17 cellular contexts compared by ENCODE assay signal in the genomic region with DNA sequence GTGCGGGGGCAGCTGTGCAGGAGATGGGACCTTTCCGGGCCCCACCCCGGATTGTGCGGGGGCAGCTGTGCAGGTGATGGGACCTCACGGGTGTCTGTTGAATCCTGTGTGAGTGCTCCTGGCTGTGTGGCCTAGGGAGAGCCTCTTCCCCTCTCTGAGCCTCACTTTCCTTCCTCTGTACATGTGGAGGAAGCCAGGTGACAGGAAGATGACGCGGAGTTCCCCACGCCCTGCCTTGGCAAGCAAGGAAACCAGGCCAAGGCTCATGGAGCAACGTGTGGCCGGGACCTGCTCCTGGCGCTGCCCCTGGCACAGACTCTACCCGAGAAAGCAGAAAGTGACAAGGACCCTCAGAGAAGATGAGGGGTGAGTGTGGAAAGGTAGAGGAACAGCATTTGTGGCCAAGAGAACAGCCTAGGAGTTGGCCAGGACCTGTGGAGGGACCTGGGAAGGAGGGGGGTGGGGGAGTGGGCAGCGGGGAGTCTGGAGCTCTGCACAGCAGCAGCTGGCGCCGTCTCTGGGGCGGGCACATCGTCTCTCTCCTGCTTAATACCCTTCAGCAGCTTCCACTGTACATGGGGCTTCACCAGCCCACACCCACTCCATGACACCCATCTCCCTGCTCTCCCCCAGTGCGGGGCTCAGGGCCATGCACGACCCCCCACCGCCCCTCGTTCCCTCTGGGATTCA. TPM values are rescaled to one million over a fixed set of nuclear protein-coding genes. Genes with fewer than 3 reads are reported as not detected.
A peak's percentile ranks its signal among the peaks of the same experiment; 100 is the strongest.
DNase-seq lines count a peak whose midpoint lies in the region; ATAC-seq and TF ChIP-seq lines count a peak whose summit lies in the region.
"Had no signal": no experiment of that assay in that cellular context is flagged by ENCODE, and none has a peak within 500 bp of the region (broad histone marks: within the 10 kb centered on the region; RNA-seq: fewer than 3 reads in every experiment).

No MANE protein-coding gene starts in this region.

- DNase-seq in G401 (ENCODE audit: low spot score) (peak; percentile 52), adrenal gland (peak; percentile 69 to 87 (median 82)), left colon (no peak), iPS-NIHi11 (ENCODE audit: low spot score) (no peak), OCI-LY7 (ENCODE audit: low spot score) (no peak)
- no peak for DNase-seq in stimulated activated CD4-positive, alpha-beta T cell treated with anti-CD3 and anti-CD28 coated beads, Interleukin-12 subunit alpha, Interleukin-12 subunit beta, amount 100 ng/mL, for 4 hours
- no peak for DNase-seq in activated CD4-positive, alpha-beta T cell treated with anti-CD3 and anti-CD28 coated beads, Interleukin-2, amount 50 U/mL, for 4 hours
- DNase-seq: CD4-positive, CD25-positive, alpha-beta regulatory T cell; GOT3; KBM-7; NCI-H2029; NCI-H2171; NCI-H446; NCI-H748 treated with DMSO at 0.1 percent for 48 hours had no signal

- no peak overlapping the region for H3K27ac ChIP-seq in BLaER1
- H3K27ac ChIP-seq in adrenal gland: peak overlapping the region in 4 of 5 donors; percentile 16 to 83 (median 42)
- H3K27ac ChIP-seq in OCI-LY7 (ENCODE audit: low read depth, low read length, poor library complexity, severe bottlenecking): no peak overlapping the region
- H3K27ac ChIP-seq: HL-60 had no signal

- H2AFZ ChIP-seq in OCI-LY7 (ENCODE audit: low read length): no peak overlapping the region

- WGBS in adrenal gland, 4 donors: 61 to 68% (median 67%) methylated on average over 16 to 21 of the region's 21 CpGs

- in situ Hi-C loops in G401 (cut with HindIII; ENCODE audit: low sequenced_read_pairs): no loop called here

- H3K9me2 ChIP-seq in OCI-LY7 (ENCODE audit: insufficient read depth, low read length): no peaks in the 10 kb centered on the region

- no peak overlapping the region for H3K9ac ChIP-seq in BLaER1

- no peak for TF ChIP-seq CTCF in adrenal gland (IDR thresholded peaks at IDR 0.05)
- no peak for TF ChIP-seq CTCF in OCI-LY7 (conservative IDR thresholded peaks at IDR 0.05; ENCODE audit: low read length)

- POLR2A ChIA-PET in OCI-LY7 (lab: Charles Lee): no interaction called here

- peak; percentile 44 for ATAC-seq in left colon

- intact Hi-C loops in adrenal gland (cut with DNase I) (no loop called here), left colon (cut with DNase I, micrococcal nuclease) (no loop called here), OCI-LY7 (cut with micrococcal nuclease; ENCODE audit: unreplicated experiment) (no loop called here)

- peaks cover 4% of the 10 kb centered on the region; the same call in 1 of the 2 replicates for H3K27me3 ChIP-seq in BLaER1
- no peaks in the 10 kb centered on the region for H3K27me3 ChIP-seq in adrenal gland

- H3K4me3 ChIP-seq in BLaER1 (no peak overlapping the region), adrenal gland (peak overlapping the region in 1 of 4 donors; percentile 52), OCI-LY7 (ENCODE audit: low read depth, low read length, poor library complexity, severe bottlenecking) (no peak overlapping the region)

- H3K9me3 ChIP-seq in BLaER1: no peaks in the 10 kb centered on the region
- H3K9me3 ChIP-seq in adrenal gland (replicated peaks in 1 of 3): no peaks in the 10 kb centered on the region
- H3K9me3 ChIP-seq in OCI-LY7 (ENCODE audit: low read length): no peaks in the 10 kb centered on the region

- H3K4me2 ChIP-seq in BLaER1: peak overlapping the region; percentile 51
- H3K4me2 ChIP-seq in OCI-LY7 (ENCODE audit: low read length): no peak overlapping the region

- peak in 1 of 2 donors; percentile 34 for TF ChIP-seq POLR2A in adrenal gland (IDR thresholded peaks at IDR 0.05)

- CTCF ChIA-PET in OCI-LY7 (lab: Charles Lee; ENCODE audit: unreplicated experiment): no interaction called here

- H3K36me3 ChIP-seq in BLaER1 (peaks cover 58% of the 10 kb centered on the region), adrenal gland (replicated peaks in 1 of 2) (no peaks in the 10 kb centered on the region), OCI-LY7 (ENCODE audit: insufficient read depth, low read length) (no peaks in the 10 kb centered on the region)

- no peaks in the 10 kb centered on the region for H3K79me2 ChIP-seq in OCI-LY7 (ENCODE audit: insufficient read depth, low read depth, low read length)

- H4K20me1 ChIP-seq in BLaER1: peaks cover 100% of the 10 kb centered on the region
- H4K20me1 ChIP-seq in OCI-LY7 (ENCODE audit: insufficient read depth, low read length): no peaks in the 10 kb centered on the region

- peaks cover 98% of the 10 kb centered on the region for H3K4me1 ChIP-seq in BLaER1
- peaks cover 0 to 11% of the 10 kb centered on the region in 2 donors for H3K4me1 ChIP-seq in adrenal gland (replicated peaks in 1 of 2)
- peaks cover 5% of the 10 kb centered on the region for H3K4me1 ChIP-seq in OCI-LY7 (ENCODE audit: insufficient read depth, low read length, poor library complexity, severe bottlenecking)

- BruUV-seq in OCI-LY7 (replicated peaks; lab: Mats Ljungman, UMichigan): no TSS peak

RNA-seq across cellular contexts. Expression of a gene that starts 38.4 kb away (rescaled TPM):
- total RNA-seq in G401 (2014; rRNA removed; shearing (Covaris generic)): not detected in 2 replicates
- 1 to 10 TPM in 1 of 8 donors, under 1 TPM in 4, not detected in 3; 0.22 to 3.3 (median 0.41) TPM for total RNA-seq in adrenal gland
- 1 to 10 TPM in 2 of 3 donors, under 1 TPM in 1; 0.56 to 1.6 (median 1.1) TPM for polyA plus RNA-seq in adrenal gland
- not detected for total RNA-seq in left colon
- total RNA-seq in OCI-LY7 (2014; rRNA removed; shearing (Covaris generic)): not detected in 2 replicates
- 0.38 TPM in 1 of 2 replicates, not detected in the other for total RNA-seq in OCI-LY7 (2022)
- total RNA-seq: CD4-positive, CD25-positive, alpha-beta regulatory T cell; M059J had no signal
- polyA plus RNA-seq: CD4-positive, CD25-positive, alpha-beta regulatory T cell had no signal

RNA-seq across cellular contexts. Expression of a gene that starts 47.9 kb away (rescaled TPM):
- 86.0 and 86.1 TPM in 2 replicates for total RNA-seq in G401 (2014; rRNA removed; shearing (Covaris generic))
- total RNA-seq in adrenal gland (100 to 1,000 TPM in 5 of 8 donors, 10 to 100 TPM in 3; 56.7 to 279 (median 117) TPM), left colon (10 to 100 TPM; 37.0 to 44.4 TPM), OCI-LY7 (2022) (34.2 and 44.9 TPM in 2 replicates)
- 100 to 1,000 TPM; 150 to 259 (median 250) TPM for polyA plus RNA-seq in adrenal gland
- total RNA-seq in OCI-LY7 (2014; rRNA removed; shearing (Covaris generic)): 27.3 and 27.6 TPM in 2 replicates

RNA-seq across cellular contexts. Expression of a gene that starts 48.1 kb away (rescaled TPM):
- total RNA-seq in G401 (2014; rRNA removed; shearing (Covaris generic)): 12.3 and 13.3 TPM in 2 replicates
- total RNA-seq in adrenal gland (10 to 100 TPM; 22.2 to 57.0 (median 36.2) TPM), left colon (10 to 100 TPM; 39.1 to 43.5 TPM), OCI-LY7 (2022) (44.7 and 49.0 TPM in 2 replicates)
- 10 to 100 TPM; 33.3 to 63.1 (median 37.2) TPM for polyA plus RNA-seq in adrenal gland
- 17.2 and 18.5 TPM in 2 replicates for total RNA-seq in OCI-LY7 (2014; rRNA removed; shearing (Covaris generic))

Comparison
In these comparisons a context has a peak if more than half of its experiments do, and no peak if none do; other contexts are left out.
1. H3K27ac ChIP-seq: peak in adrenal gland (4 of 5); none in BLaER1 (single experiment) and OCI-LY7 (single experiment).
2. DNase-seq: peak in G401 (single experiment) and adrenal gland (7 of 7); none in left colon (0 of 2), iPS-NIHi11 (single experiment), stimulated activated CD4-positive, alpha-beta T cell treated with anti-CD3 and anti-CD28 coated beads, Interleukin-12 subunit alpha, Interleukin-12 subunit beta, amount 100 ng/mL, for 4 hours (single experiment), activated CD4-positive, alpha-beta T cell treated with anti-CD3 and anti-CD28 coated beads, Interleukin-2, amount 50 U/mL, for 4 hours (0 of 2) and OCI-LY7 (single experiment).